8 cellular contexts compared by ENCODE assay signal in the genomic region with DNA sequence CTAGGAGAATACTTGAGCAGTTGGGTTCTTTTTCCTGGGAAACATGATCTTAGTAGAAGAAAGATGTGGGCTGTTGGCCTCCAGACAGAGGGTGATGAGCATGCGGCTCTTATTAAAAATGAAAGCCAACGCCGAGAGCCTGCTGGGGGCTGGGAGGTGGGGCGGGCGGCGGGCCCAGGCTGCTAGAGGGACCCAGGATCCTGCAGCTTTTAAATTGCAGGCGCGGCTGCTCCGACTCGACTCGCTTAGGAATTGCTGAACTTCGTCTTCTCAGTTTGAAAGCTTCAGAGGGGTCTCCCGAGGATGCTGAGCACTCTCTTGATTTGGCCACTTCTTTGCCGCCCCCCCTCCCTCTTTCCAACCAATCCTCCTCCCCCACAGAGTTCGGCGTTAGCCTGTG. TPM values are rescaled to one million over a fixed set of nuclear protein-coding genes. Genes with fewer than 3 reads are reported as not detected.
DNase-seq lines count a peak whose midpoint lies in the region; ATAC-seq and TF ChIP-seq lines count a peak whose summit lies in the region.

No MANE protein-coding gene starts in this region.

- no peak for TF ChIP-seq POLR2A in thyroid gland (IDR thresholded peaks at IDR 0.05)

- H3K27ac ChIP-seq in DOHH2 (ENCODE audit: low read depth, low read length): peak overlapping the region; percentile 30
- peak overlapping the region; percentile 87 to 90 (median 88) for H3K27ac ChIP-seq in thyroid gland

- H3K4me3 ChIP-seq in DOHH2 (ENCODE audit: low read length): peak overlapping the region; percentile 81
- peak overlapping the region; percentile 63 for H3K4me3 ChIP-seq in fibroblast of mammary gland (ENCODE audit: control insufficient read depth, low read depth, low read length)
- H3K4me3 ChIP-seq in thyroid gland (replicated peaks in 1 of 3): peak overlapping the region in 2 of 3 donors; percentile 66 to 88

- DNase-seq in M059J (ENCODE audit: low read depth) (peak; percentile 44), activated T-cell treated with anti-CD3 and anti-CD28 coated beads for 24 hours (ENCODE audit: low read depth) (peak; percentile 43), fibroblast of mammary gland (ENCODE audit: low read depth) (peak; percentile 59), nephron progenitor cell (no peak), thyroid gland (peak; percentile 64 to 68), ecto neural progenitor cell (ENCODE audit: low spot score) (no peak)

- H4K20me1 ChIP-seq in DOHH2 (ENCODE audit: control insufficient read depth, insufficient read depth, low read depth, low read length): no peaks in the 10 kb centered on the region; the same call in 1 of the 2 replicates

- H3K9me3 Mint-ChIP-seq in nephron progenitor cell: no peaks in the 10 kb centered on the region

- no peak for ATAC-seq in GM18870 (IDR thresholded peaks at IDR 0.05; ENCODE audit: unreplicated experiment)

- no peak overlapping the region for H3K27ac Mint-ChIP-seq in nephron progenitor cell

- intact Hi-C loops in thyroid gland (cut with DNase I): no loop called here

- peaks cover 55% of the 10 kb centered on the region for H3K79me2 ChIP-seq in DOHH2 (ENCODE audit: control insufficient read depth, low read length)

- H3K9me3 ChIP-seq in DOHH2 (ENCODE audit: control insufficient read depth, insufficient read depth, low read length) (no peaks in the 10 kb centered on the region), thyroid gland (no peaks in the 10 kb centered on the region)

- peaks cover 13% of the 10 kb centered on the region; the same call in 1 of the 2 replicates for H3F3A ChIP-seq in DOHH2 (ENCODE audit: control insufficient read depth, insufficient read depth)

- H3K4me3 Mint-ChIP-seq in nephron progenitor cell: peak overlapping the region; percentile 80

- TF ChIP-seq CTCF in DOHH2 (IDR thresholded peaks at IDR 0.05; ENCODE audit: low read depth, low read length, poor library complexity, severe bottlenecking) (no peak), fibroblast of mammary gland (conservative IDR thresholded peaks at IDR 0.05; ENCODE audit: control insufficient read depth, insufficient read depth, low read depth, low read length) (no peak), nephron progenitor cell (IDR thresholded peaks at IDR 0.05) (no peak), thyroid gland (IDR thresholded peaks at IDR 0.05) (no peak)

- whole genome bisulfite sequencing in thyroid gland, 2 donors: 2 to 4% methylated on average over 16 of the region's 16 CpGs

- peaks cover 12% of the 10 kb centered on the region for H3K36me3 Mint-ChIP-seq in nephron progenitor cell (ENCODE audit: low read depth)

- peaks cover 28% of the 10 kb centered on the region for H3K4me1 Mint-ChIP-seq in nephron progenitor cell

- H3K4me2 ChIP-seq in DOHH2 (ENCODE audit: low read length): peak overlapping the region; percentile 82

- no peaks in the 10 kb centered on the region for H3K9me2 ChIP-seq in DOHH2 (replicated peaks; ENCODE audit: control insufficient read depth, low read length)

- peaks cover 11% of the 10 kb centered on the region for H3K36me3 ChIP-seq in DOHH2 (ENCODE audit: control insufficient read depth, low read length)
- H3K36me3 ChIP-seq in thyroid gland: no peaks in the 10 kb centered on the region

- H3K27me3 ChIP-seq in DOHH2 (ENCODE audit: control insufficient read depth, low read length) (no peaks in the 10 kb centered on the region), thyroid gland (no peaks in the 10 kb centered on the region)

- H3K4me1 ChIP-seq in DOHH2 (ENCODE audit: control insufficient read depth, low read length) (peaks cover 42% of the 10 kb centered on the region), thyroid gland (peaks cover 9 to 17% of the 10 kb centered on the region in 2 donors)

- H3K27me3 Mint-ChIP-seq in nephron progenitor cell (ENCODE audit: low read depth, poor library complexity): peaks cover 74% of the 10 kb centered on the region

RNA-seq across cellular contexts. Expression of a gene that starts 1.2 kb away (rescaled TPM):
- total RNA-seq in M059J (2014; rRNA removed; shearing (Covaris generic)): 27.8 and 59.8 TPM in 2 replicates
- 10 to 100 TPM; 40.6 to 80.5 (median 65.3) TPM for total RNA-seq in thyroid gland

Comparison
In these comparisons a context has a peak if more than half of its experiments do, and no peak if none do; other contexts are left out.
1. DNase-seq: peak in M059J (single experiment), activated T-cell treated with anti-CD3 and anti-CD28 coated beads for 24 hours (single experiment), fibroblast of mammary gland (single experiment) and thyroid gland (2 of 2); none in nephron progenitor cell (single experiment) and ecto neural progenitor cell (single experiment).
2. Peak in every context shown above with its lines, with median percentiles within 50 percentile points of each other: H3K4me3 ChIP-seq.